13 cellular contexts compared by ENCODE assay signal in the genomic region with DNA sequence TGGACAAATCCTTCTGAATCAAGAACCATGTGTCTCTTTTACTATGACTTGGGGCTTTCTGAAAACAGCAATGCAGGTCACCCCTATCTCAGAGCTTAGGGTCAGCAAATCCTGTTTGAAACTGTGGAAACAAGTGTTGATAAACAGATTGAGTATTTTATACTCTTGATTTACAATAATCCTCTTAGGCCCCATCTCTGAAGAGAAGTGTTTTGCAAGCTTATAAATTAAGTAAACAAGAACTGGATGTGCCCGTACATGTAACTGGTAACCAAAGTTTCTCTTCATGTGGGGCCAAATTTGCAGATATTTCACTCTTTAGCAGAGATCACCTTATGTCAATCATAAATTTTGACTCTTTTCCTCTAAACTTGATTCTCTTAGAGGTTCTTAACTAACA.
"Had no signal": no experiment of that assay in that cellular context is flagged by ENCODE, and none has a peak within 500 bp of the region (broad histone marks: within the 10 kb centered on the region; RNA-seq: fewer than 3 reads in every experiment).

No MANE protein-coding gene starts in this region.

- H3K27ac ChIP-seq: ascending aorta, cardiac muscle cell, thyroid gland, uterus had no signal

- H3K27me3 ChIP-seq: ascending aorta, cardiac muscle cell, thyroid gland, uterus had no signal

- H3K9me3 ChIP-seq: ascending aorta, thyroid gland, uterus had no signal

- H3K36me3 ChIP-seq: ascending aorta, cardiac muscle cell, thyroid gland, uterus had no signal

- ATAC-seq: activated T-cell treated with anti-CD3 and anti-CD28 coated beads, Interleukin-2, amount 50 U/mL, for 72 hours; left cardiac atrium had no signal

- H3K4me3 ChIP-seq: ascending aorta, cardiac muscle cell, thyroid gland, uterus had no signal

- H3K4me1 ChIP-seq: ascending aorta, thyroid gland, uterus had no signal

- DNase-seq: activated CD4-positive, alpha-beta memory T cell treated with anti-CD3 and anti-CD28 coated beads, Interleukin-2, amount 10 ng/mL, durations not matched to agents 7 days and 5 days; activated gamma-delta T cell treated with Interleukin-2 at 50 U/mL for 16 hours; activated naive CD8-positive, alpha-beta T cell treated with anti-CD3 and anti-CD28 coated beads for 36 hours; activated T-cell treated with anti-CD3 and anti-CD28 coated beads, Interleukin-2, amount 50 U/mL, for 72 hours; left cardiac atrium; nephron progenitor cell; stimulated activated CD4-positive, alpha-beta T cell treated with anti-CD3 and anti-CD28 coated beads, Interleukin-4, amount 100 ng/mL, for 1 hour; stimulated activated CD8-positive, alpha-beta memory T cell treated with anti-CD3 and anti-CD28 coated beads, Interleukin-4, amount 100 ng/mL, for 48 hours; SW 1271; thyroid gland; uterus had no signal
